9 cellular contexts compared by ENCODE assay signal in the genomic region with DNA sequence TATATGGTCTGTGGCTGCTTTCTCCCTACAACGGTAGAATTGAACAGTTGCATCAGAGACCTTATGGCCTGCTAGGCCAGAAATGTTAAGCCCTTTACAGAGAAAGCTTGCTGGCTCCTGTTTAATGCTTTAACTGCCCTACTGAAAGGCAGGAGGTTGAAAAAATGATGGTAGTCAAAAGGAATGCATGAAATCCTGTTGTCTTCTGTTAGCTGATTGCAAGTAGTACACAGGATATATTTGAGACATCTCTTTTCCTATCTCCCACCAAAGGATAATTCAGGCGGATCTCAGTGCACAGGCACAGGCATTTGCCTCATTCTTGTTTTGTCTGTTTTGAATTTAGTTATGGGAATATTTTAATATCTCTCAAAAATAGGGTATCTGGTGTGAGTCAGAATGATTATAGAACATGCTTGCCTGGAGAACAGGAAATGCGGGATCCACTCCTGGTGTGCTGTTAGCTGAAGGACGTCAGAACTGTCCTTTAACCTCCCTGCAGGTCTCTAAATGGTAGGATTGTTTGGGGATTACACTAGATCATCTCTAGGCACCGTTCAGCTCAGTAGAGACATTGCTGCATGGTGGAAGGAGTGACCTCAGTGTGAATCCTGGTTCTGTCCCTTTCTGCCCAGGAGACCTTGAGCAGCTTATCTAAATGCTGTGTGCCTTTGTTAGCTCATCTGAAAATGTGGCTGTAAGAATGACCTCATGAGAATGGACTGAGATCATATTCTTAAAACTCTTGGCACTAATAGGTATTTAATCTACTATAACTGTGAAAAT. TPM values are rescaled to one million over a fixed set of nuclear protein-coding genes. Genes with fewer than 3 reads are reported as not detected.
DNase-seq lines count a peak whose midpoint lies in the region; ATAC-seq, FAIRE-seq and TF ChIP-seq lines count a peak whose summit lies in the region.
"Had no signal": no experiment of that assay in that cellular context is flagged by ENCODE, and none has a peak within 500 bp of the region (broad histone marks: within the 10 kb centered on the region; RNA-seq: fewer than 3 reads in every experiment).

No MANE protein-coding gene starts in this region.

- H3K4me3 ChIP-seq in ACC112 (ENCODE audit: low read depth, low read length) (peak overlapping the region; percentile 0; the same call in 1 of the 2 replicates), brain microvascular endothelial cell (ENCODE audit: low read depth, low read length) (no peak overlapping the region), liver (ENCODE audit: low read depth in 1 of 3, low read length in 3 of 3) (no peak overlapping the region)

- 55% methylated on average over 5 of the region's 5 CpGs for WGBS in liver

- no peaks in the 10 kb centered on the region for H3K36me3 ChIP-seq in ACC112 (ENCODE audit: insufficient read depth, low read length)
- no peaks in the 10 kb centered on the region for H3K36me3 ChIP-seq in brain microvascular endothelial cell (replicated peaks)
- no peaks in the 10 kb centered on the region for H3K36me3 ChIP-seq in liver (ENCODE audit: control insufficient read depth in 4 of 4, insufficient read depth in 3 of 4, low read depth in 1 of 4, low read length in 3 of 4)

- TF ChIP-seq CTCF in brain microvascular endothelial cell (IDR thresholded peaks at IDR 0.05; ENCODE audit: low read depth, low read length, missing control alignments) (no peak), liver (IDR thresholded peaks at IDR 0.05; ENCODE audit: low read depth, low read length, missing input control) (no peak), GM20000 (IDR thresholded peaks at IDR 0.05; ENCODE audit: extremely low read depth, missing control alignments) (no peak)

- H3K27ac ChIP-seq in ACC112 (ENCODE audit: low read depth, low read length) = peak overlapping the region; percentile 97
- peak overlapping the region; percentile 97 for H3K27ac ChIP-seq in brain microvascular endothelial cell
- peak overlapping the region in 1 of 2 donors; percentile 33 for H3K27ac ChIP-seq in liver (ENCODE audit: low read depth in 1 of 2, low read length in 2 of 2)

- no peaks in the 10 kb centered on the region for H3K9me3 ChIP-seq in liver (ENCODE audit: control insufficient read depth in 4 of 4, low read length in 3 of 4)

- in situ Hi-C loops in brain microvascular endothelial cell (cut with HindIII; ENCODE audit: low pct_ligation_motif_present, low sequenced_read_pairs) = no loop called here

- ATAC-seq in HG03571 (IDR thresholded peaks at IDR 0.05; ENCODE audit: unreplicated experiment) (no peak), HG03175 (IDR thresholded peaks at IDR 0.05; ENCODE audit: unreplicated experiment) (no peak), HG02938 (IDR thresholded peaks at IDR 0.05; ENCODE audit: unreplicated experiment) (no peak)
- ATAC-seq: stimulated activated naive CD8-positive, alpha-beta T cell treated with anti-CD3 and anti-CD28 coated beads, Interleukin-15, amount 100 ng/mL, for 72 hours had no signal

- TF ChIP-seq RAD21 in liver (IDR thresholded peaks at IDR 0.05) = no peak

- FAIRE-seq in HTR-8/SVneo (lab: Jason Lieb, UNC) = peak; percentile 92

- no peak overlapping the region for H2AFZ ChIP-seq in ACC112 (ENCODE audit: low read length, unreplicated experiment)

- H3K9ac ChIP-seq in liver (ENCODE audit: low read depth in 1 of 2, low read length in 2 of 2) = no peak overlapping the region

- DNase-seq in HTR-8/SVneo (ENCODE audit: insufficient read length, low spot score) = no peak
- DNase-seq in brain microvascular endothelial cell = peak; percentile 98
- DNase-seq in GM20000 (ENCODE audit: low spot score) = no peak
- DNase-seq: stimulated activated naive CD8-positive, alpha-beta T cell treated with anti-CD3 and anti-CD28 coated beads, Interleukin-15, amount 100 ng/mL, for 72 hours had no signal

- H3K4me1 ChIP-seq in ACC112 (ENCODE audit: control insufficient read depth, insufficient read depth, low read length, unreplicated experiment) = peaks cover 62% of the 10 kb centered on the region
- H3K4me1 ChIP-seq in liver (ENCODE audit: control insufficient read depth in 4 of 4, insufficient read depth in 4 of 4, low read length in 3 of 4) = no peaks in the 10 kb centered on the region

- H3K79me2 ChIP-seq in ACC112 (ENCODE audit: control insufficient read depth, insufficient read depth, low read length, unreplicated experiment) = peaks cover 67% of the 10 kb centered on the region

- H3K27me3 ChIP-seq in ACC112 (ENCODE audit: insufficient read depth, low read length) = no peaks in the 10 kb centered on the region
- no peaks in the 10 kb centered on the region for H3K27me3 ChIP-seq in brain microvascular endothelial cell (replicated peaks)
- H3K27me3 ChIP-seq in liver (ENCODE audit: control insufficient read depth in 4 of 4, insufficient read depth in 4 of 4, low read length in 3 of 4) = no peaks in the 10 kb centered on the region

TF ChIP-seq in liver, 16 proteins besides CTCF, POLR2A, EP300 and RAD21:
- TF ChIP-seq SP1 (IDR thresholded peaks at IDR 0.05) (peak; percentile 36), RXRA (IDR thresholded peaks at IDR 0.05) (no peak), HNF4G (IDR thresholded peaks at IDR 0.05) (no peak), YY1 (IDR thresholded peaks at IDR 0.05) (no peak), FOXA2 (IDR thresholded peaks at IDR 0.05) (no peak), GABPA (IDR thresholded peaks at IDR 0.05 in 1 of 2, conservative IDR thresholded peaks at IDR 0.05 in 1 of 2) (no peak), FOXA1 (IDR thresholded peaks at IDR 0.05) (no peak), JUND (IDR thresholded peaks at IDR 0.05) (no peak), NR2F2 (IDR thresholded peaks at IDR 0.05) (peak; percentile 73)
- TF ChIP-seq, protein P1, sequence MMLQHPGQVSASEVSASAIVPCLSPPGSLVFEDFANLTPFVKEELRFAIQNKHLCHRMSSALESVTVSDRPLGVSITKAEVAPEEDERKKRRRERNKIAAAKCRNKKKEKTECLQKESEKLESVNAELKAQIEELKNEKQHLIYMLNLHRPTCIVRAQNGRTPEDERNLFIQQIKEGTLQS (IDR thresholded peaks at IDR 0.05) = no peak
- TF ChIP-seq, protein P2, sequence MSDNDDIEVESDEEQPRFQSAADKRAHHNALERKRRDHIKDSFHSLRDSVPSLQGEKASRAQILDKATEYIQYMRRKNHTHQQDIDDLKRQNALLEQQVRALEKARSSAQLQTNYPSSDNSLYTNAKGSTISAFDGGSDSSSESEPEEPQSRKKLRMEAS (IDR thresholded peaks at IDR 0.05) = no peak

RNA-seq across cellular contexts. Expression of a gene that starts 49.5 kb away (rescaled TPM):
- 1 to 10 TPM; 7.1 to 9.1 TPM for total RNA-seq in liver
- 1 to 10 TPM; 2.7 to 7.6 TPM for polyA plus RNA-seq in liver
